In genomic region chr21:44184862-44185261, GRCh38 we compare ENCODE assay signal across 1 cellular context. TPM values are rescaled to one million over a fixed set of nuclear protein-coding genes. Genes with fewer than 3 reads are reported as not detected.
"Had no signal": no experiment of that assay in that cellular context is flagged by ENCODE, and none has a peak within 500 bp of the region (broad histone marks: within the 10 kb centered on the region; RNA-seq: fewer than 3 reads in every experiment).

No MANE protein-coding gene starts in this region.

RNA-seq across cellular contexts. Expression of gene ICOSLG, which starts 55.9 kb away (rescaled TPM):
- polyA plus RNA-seq: neural cell had no signal
